ENCODE assay signal across 1 cellular context in the genomic region with DNA sequence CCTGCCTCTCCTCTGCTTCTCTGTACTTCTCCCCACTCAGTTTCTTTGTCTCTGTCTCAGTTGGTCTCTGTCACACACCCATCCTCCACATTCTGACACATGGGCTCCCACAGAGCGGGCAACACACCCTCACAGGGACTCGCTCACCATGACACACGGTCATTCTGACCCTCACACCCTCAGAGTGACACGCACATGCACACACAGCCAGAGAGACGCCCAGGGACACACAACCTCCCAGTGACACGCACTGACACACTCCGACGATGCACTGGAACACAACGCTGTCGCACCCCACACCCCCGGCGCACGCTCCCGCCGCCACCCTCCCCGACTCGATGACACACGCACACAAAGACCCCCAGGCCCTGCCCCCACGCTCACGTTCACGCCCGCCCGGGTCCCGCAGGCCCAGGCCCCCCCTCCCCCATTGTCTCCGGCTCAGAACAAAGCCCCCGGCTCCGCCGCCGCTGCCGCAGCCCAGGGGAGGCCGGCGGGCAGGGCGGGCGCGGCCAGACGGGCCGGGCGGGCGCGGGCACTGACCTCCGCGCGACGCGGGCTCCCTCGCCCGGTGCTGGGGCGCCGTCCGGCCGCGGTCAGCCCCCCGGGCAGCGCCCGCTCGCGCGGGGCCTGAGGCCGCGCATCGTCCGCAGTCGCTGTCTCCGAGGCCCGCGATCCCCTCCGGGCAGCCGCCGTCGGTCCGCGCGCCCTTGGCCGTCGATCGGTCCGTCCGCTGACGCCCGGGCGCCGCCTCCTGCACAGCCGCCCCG.
A peak's percentile ranks its signal among the peaks of the same experiment; 100 is the strongest.
TF ChIP-seq lines count a peak whose summit lies in the region.

No MANE protein-coding gene starts in this region.

TF ChIP-seq in IMR-90, 13 proteins besides CTCF, POLR2A, EP300 and RAD21:
- TF ChIP-seq BHLHE40 (IDR thresholded peaks at IDR 0.05; ENCODE audit: low read depth, low read length) (peak; percentile 30; the same call in 1 of the 2 replicates), MAFK (IDR thresholded peaks at IDR 0.05; ENCODE audit: low read depth, low read length) (no peak)
